ENCODE assay signal across 8 cellular contexts in genomic region chr5:35926389-35927051, GRCh38. TPM values are rescaled to one million over a fixed set of nuclear protein-coding genes. Genes with fewer than 3 reads are reported as not detected.
A peak's percentile ranks its signal among the peaks of the same experiment; 100 is the strongest.
DNase-seq lines count a peak whose midpoint lies in the region; ATAC-seq and TF ChIP-seq lines count a peak whose summit lies in the region.

No MANE protein-coding gene starts in this region.

- peak; percentile 75 for ATAC-seq in GM18873 (IDR thresholded peaks at IDR 0.05; ENCODE audit: low FRiP score, unreplicated experiment)
- ATAC-seq in HG03520 (IDR thresholded peaks at IDR 0.05; ENCODE audit: unreplicated experiment), result peak; percentile 62
- peak; percentile 59 for ATAC-seq in activated CD8-positive, alpha-beta memory T cell treated with anti-CD3 and anti-CD28 coated beads, Interleukin-2, amount 10 ng/mL, durations not matched to agents 7 days and 5 days
- ATAC-seq in naive B cell (ENCODE audit: low read depth in 2 of 2), result peak; percentile 48 to 67

- peaks cover 8% of the 10 kb centered on the region for H3K27me3 Mint-ChIP-seq in activated CD8-positive, alpha-beta memory T cell treated with anti-CD3 and anti-CD28 coated beads, Interleukin-2, amount 10 ng/mL, durations not matched to agents 7 days and 5 days
- peaks cover 13 to 32% (median 25%) of the 10 kb centered on the region in 3 donors for H3K27me3 Mint-ChIP-seq in naive B cell

- no peaks in the 10 kb centered on the region for H3K36me3 Mint-ChIP-seq in activated CD8-positive, alpha-beta memory T cell treated with anti-CD3 and anti-CD28 coated beads, Interleukin-2, amount 10 ng/mL, durations not matched to agents 7 days and 5 days
- no peaks in the 10 kb centered on the region for H3K36me3 Mint-ChIP-seq in naive B cell

- TF ChIP-seq CTCF in BE2C (IDR thresholded peaks at IDR 0.05; ENCODE audit: low read depth, low read length) (peak; percentile 86), epithelial cell of esophagus (IDR thresholded peaks at IDR 0.05; ENCODE audit: insufficient read depth, low read depth, low read length, missing control alignments) (peak; percentile 81), tibial artery (IDR thresholded peaks at IDR 0.05) (peak; percentile 73 to 77)

- no peak overlapping the region for H3K27ac Mint-ChIP-seq in activated CD8-positive, alpha-beta memory T cell treated with anti-CD3 and anti-CD28 coated beads, Interleukin-2, amount 10 ng/mL, durations not matched to agents 7 days and 5 days
- peak overlapping the region in 1 of 6 donors; percentile 27 for H3K27ac Mint-ChIP-seq in naive B cell

- CTCF ChIA-PET in activated CD8-positive, alpha-beta memory T cell treated with anti-CD3 and anti-CD28 coated beads, Interleukin-2, amount 10 ng/mL, durations not matched to agents 7 days and 5 days (lab: Charles Lee), result interaction anchor here (0.6 to 8.8 kb wide), 40 partner anchors 9 to 1441 kb away, joined by 3 to 140 read pairs (median 4); partner anchors contain the start of genes IL7R and SPEF2

- H3K9me3 ChIP-seq in BE2C, result no peaks in the 10 kb centered on the region
- H3K9me3 ChIP-seq in tibial artery, result no peaks in the 10 kb centered on the region

- DNase-seq in BE2C (peak; percentile 53), NOMO-1 (lab: John Stamatoyannopoulos, UW; ENCODE audit: unreplicated experiment in 2 of 2) (peak; percentile 62 to 92), epithelial cell of esophagus (ENCODE audit: low read depth) (peak; percentile 54), naive B cell (peak; percentile 48), tibial artery (no peak)
- DNase-seq in activated CD8-positive, alpha-beta memory T cell treated with anti-CD3 and anti-CD28 coated beads, Interleukin-2, amount 10 ng/mL, durations not matched to agents 7 days and 5 days, result peak; percentile 76

- no peaks in the 10 kb centered on the region; the same call in 1 of the 2 replicates for H3K4me1 ChIP-seq in BE2C
- H3K4me1 ChIP-seq in tibial artery, result no peaks in the 10 kb centered on the region

- no peaks in the 10 kb centered on the region for H3K9me3 Mint-ChIP-seq in activated CD8-positive, alpha-beta memory T cell treated with anti-CD3 and anti-CD28 coated beads, Interleukin-2, amount 10 ng/mL, durations not matched to agents 7 days and 5 days (ENCODE audit: low read depth)
- no peaks in the 10 kb centered on the region for H3K9me3 Mint-ChIP-seq in naive B cell

- intact Hi-C loops in tibial artery (cut with DNase I; ENCODE audit: low total_unique reads), result loop anchor here (10.0 kb wide), 1 partner anchor 162 kb away; no protein-coding TSS in a partner anchor

- H3K4me3 ChIP-seq in BE2C (ENCODE audit: low read depth, low read length), result no peak overlapping the region
- H3K4me3 ChIP-seq in epithelial cell of esophagus (ENCODE audit: low read length), result no peak overlapping the region
- H3K4me3 ChIP-seq in tibial artery, result no peak overlapping the region

- H3K4me3 Mint-ChIP-seq in activated CD8-positive, alpha-beta memory T cell treated with anti-CD3 and anti-CD28 coated beads, Interleukin-2, amount 10 ng/mL, durations not matched to agents 7 days and 5 days, result peak overlapping the region; percentile 55
- peak overlapping the region in 4 of 8 donors; percentile 40 to 76 (median 46) for H3K4me3 Mint-ChIP-seq in naive B cell

- H3K4me1 Mint-ChIP-seq in activated CD8-positive, alpha-beta memory T cell treated with anti-CD3 and anti-CD28 coated beads, Interleukin-2, amount 10 ng/mL, durations not matched to agents 7 days and 5 days, result peaks cover 34% of the 10 kb centered on the region
- H3K4me1 Mint-ChIP-seq in naive B cell, result peaks cover 10 to 15% (median 14%) of the 10 kb centered on the region in 3 donors

- H3K27ac ChIP-seq in tibial artery, result no peak overlapping the region

- peaks cover 13% of the 10 kb centered on the region for H3K27me3 ChIP-seq in BE2C
- peaks cover 0 to 24% of the 10 kb centered on the region in 2 donors for H3K27me3 ChIP-seq in tibial artery

- H3K36me3 ChIP-seq in BE2C, result no peaks in the 10 kb centered on the region
- no peaks in the 10 kb centered on the region for H3K36me3 ChIP-seq in tibial artery

RNA-seq across cellular contexts. Expression of gene CAPSL, which starts 11.9 kb away (rescaled TPM):
- not detected for polyA plus RNA-seq in BE2C (2012; ENCODE audit: insufficient read depth, insufficient read length, low read depth)
- total RNA-seq in activated CD8-positive, alpha-beta memory T cell treated with anti-CD3 and anti-CD28 coated beads, Interleukin-2, amount 10 ng/mL, durations not matched to agents 7 days and 5 days, result under 1 TPM in 1 of 2 experiments, not detected in 1; 0.47 TPM
- not detected for polyA plus RNA-seq in naive B cell (ENCODE audit: low read depth in 6 of 6)

Comparison
In these comparisons a context has a peak if more than half of its experiments do, and no peak if none do; other contexts are left out.
1. DNase-seq: peak in BE2C (single experiment), NOMO-1 (2 of 2), activated CD8-positive, alpha-beta memory T cell treated with anti-CD3 and anti-CD28 coated beads, Interleukin-2, amount 10 ng/mL, durations not matched to agents 7 days and 5 days (single experiment), epithelial cell of esophagus (single experiment) and naive B cell (single experiment); none in tibial artery (0 of 2).
2. Peak in every context shown above with its lines, with median percentiles within 50 percentile points of each other: CTCF ChIP-seq and ATAC-seq.